In the genomic region with DNA sequence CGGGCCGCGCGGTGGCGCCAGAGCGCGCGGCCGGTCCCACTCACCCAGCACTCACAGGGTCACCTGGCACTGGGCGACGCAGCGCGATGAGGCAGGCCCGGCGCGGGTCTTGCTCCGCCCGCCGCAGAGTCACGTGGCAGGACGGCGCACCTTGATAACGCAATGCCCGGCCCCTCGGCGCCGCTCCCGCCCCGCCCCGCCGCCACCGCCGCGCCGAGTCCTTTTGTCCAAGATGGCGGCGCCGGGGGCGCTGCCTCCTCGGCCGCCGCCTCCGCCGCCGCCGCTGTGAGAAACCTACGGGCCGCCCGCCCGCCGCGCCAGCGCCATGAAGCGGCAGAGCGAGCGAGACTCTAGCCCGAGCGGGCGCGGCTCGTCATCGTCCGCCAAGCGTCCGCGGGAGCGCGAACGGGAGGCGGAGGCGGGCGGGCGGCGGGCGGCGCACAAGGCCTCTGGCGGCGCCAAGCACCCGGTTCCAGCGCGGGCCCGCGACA, we compare ENCODE assay signal across 8 cellular contexts. TPM values are rescaled to one million over a fixed set of nuclear protein-coding genes. Genes with fewer than 3 reads are reported as not detected.
DNase-seq lines count a peak whose midpoint lies in the region; ATAC-seq and TF ChIP-seq lines count a peak whose summit lies in the region.

Gene RBM15B, plus strand, starts transcription at position 211 of the 491 bp plus-strand sequence. Its CDS starts 115 bp downstream, at position 326.

- no peaks in the 10 kb centered on the region for H3K27me3 Mint-ChIP-seq in CD8-positive, alpha-beta T cell (ENCODE audit: low read depth)

- H3K27ac ChIP-seq in CD8-positive, alpha-beta T cell (ENCODE audit: low read depth, low read length): peak within 1 kb of the TSS; percentile 71
- peak within 1 kb of the TSS; percentile 74 for H3K27ac ChIP-seq in HL-60 (replicated peaks)

- H3K9me3 Mint-ChIP-seq in CD8-positive, alpha-beta T cell: no peaks in the 10 kb centered on the region

- H3K36me3 Mint-ChIP-seq in CD8-positive, alpha-beta T cell: peaks cover 59% of the 10 kb centered on the region

- POLR2A ChIA-PET in CD8-positive, alpha-beta T cell (lab: Charles Lee): no interaction called here

- peak; percentile 89 for ATAC-seq in CD8-positive, alpha-beta T cell
- peak; percentile 87 for ATAC-seq in GM19455 (IDR thresholded peaks at IDR 0.05; ENCODE audit: unreplicated experiment)

- peaks cover 35% of the 10 kb centered on the region for H3K36me3 ChIP-seq in CD8-positive, alpha-beta T cell (ENCODE audit: insufficient read depth, low read length)

- CTCF ChIA-PET in CD8-positive, alpha-beta T cell (lab: Charles Lee): interaction anchor here (0.9 to 3.0 kb wide), 8 partner anchors 11 to 290 kb away, joined by 4 to 15 read pairs (median 8); no protein-coding TSS in a partner anchor

- intact Hi-C loops in CD8-positive, alpha-beta T cell (cut with DNase I, micrococcal nuclease): loop anchor here (1.0 to 10.0 kb wide), 13 partner anchors 108 to 1296 kb away; partner anchors contain the start of genes TEX264 (in 2 of the 2), ABHD14B (in 1 of the 2), DCAF1 (in 1 of the 2) and DUSP7 (in 1 of the 2)

- H3K27me3 ChIP-seq in CD8-positive, alpha-beta T cell (ENCODE audit: insufficient read depth, low read length): no peaks in the 10 kb centered on the region
- H3K27me3 ChIP-seq in HL-60 (ENCODE audit: insufficient read depth, poor library complexity, severe bottlenecking): no peaks in the 10 kb centered on the region

- peaks cover 68% of the 10 kb centered on the region for H3K4me1 Mint-ChIP-seq in CD8-positive, alpha-beta T cell (ENCODE audit: low read depth)

- H3K9me3 ChIP-seq in CD8-positive, alpha-beta T cell (ENCODE audit: low read length): no peaks in the 10 kb centered on the region

- DNase-seq in CD8-positive, alpha-beta T cell: peak; percentile 94 to 98 (median 96)
- DNase-seq in HL-60 (ENCODE audit: low read depth in 1 of 2, low spot score in 1 of 2): peak; percentile 91 to 97
- peak; percentile 60 for DNase-seq in NK-92 (lab: John Stamatoyannopoulos, UW; ENCODE audit: unreplicated experiment)
- DNase-seq in activated CD8-positive, alpha-beta memory T cell treated with anti-CD3 and anti-CD28 coated beads for 24 hours: peak; percentile 98
- DNase-seq in effector CD8-positive, alpha-beta T cell (lab: John Stamatoyannopoulos, UW): peak; percentile 93
- peak; percentile 97 for DNase-seq in medulla oblongata (ENCODE audit: extremely low spot score)
- peak; percentile 89 for DNase-seq in stimulated activated CD8-positive, alpha-beta memory T cell treated with anti-CD3 and anti-CD28 coated beads, Interleukin-12 subunit alpha, Interleukin-12 subunit beta, amount 100 ng/mL, for 24 hours (ENCODE audit: extremely low read depth)

- peaks cover 50% of the 10 kb centered on the region for H3K4me1 ChIP-seq in CD8-positive, alpha-beta T cell (ENCODE audit: insufficient read depth, low read length)

- H3K4me3 ChIP-seq in CD8-positive, alpha-beta T cell (ENCODE audit: low read depth, low read length): peak within 1 kb of the TSS; percentile 61
- peak within 1 kb of the TSS; percentile 55 for H3K4me3 ChIP-seq in HL-60 (replicated peaks; ENCODE audit: insufficient read depth, low read length)

- H3K4me3 Mint-ChIP-seq in CD8-positive, alpha-beta T cell: peak within 1 kb of the TSS; percentile 82

- TF ChIP-seq CTCF in CD8-positive, alpha-beta T cell (IDR thresholded peaks at IDR 0.05): peak; percentile 70
- peak; percentile 90 for TF ChIP-seq CTCF in HL-60 (IDR thresholded peaks at IDR 0.05; ENCODE audit: insufficient read depth, low read length)

- H3K27ac Mint-ChIP-seq in CD8-positive, alpha-beta T cell: peak within 1 kb of the TSS; percentile 94

RNA-seq across cellular contexts. Expression of gene RBM15B, which starts in this region (rescaled TPM):
- total RNA-seq in CD8-positive, alpha-beta T cell: 10 to 100 TPM; 29.5 to 29.8 TPM

Comparison
In these comparisons a context has a peak if more than half of its experiments do, and no peak if none do; other contexts are left out.
1. Peak in every context shown above with its lines: DNase-seq, ATAC-seq, H3K4me3 ChIP-seq and H3K27ac ChIP-seq.